In the genomic region with DNA sequence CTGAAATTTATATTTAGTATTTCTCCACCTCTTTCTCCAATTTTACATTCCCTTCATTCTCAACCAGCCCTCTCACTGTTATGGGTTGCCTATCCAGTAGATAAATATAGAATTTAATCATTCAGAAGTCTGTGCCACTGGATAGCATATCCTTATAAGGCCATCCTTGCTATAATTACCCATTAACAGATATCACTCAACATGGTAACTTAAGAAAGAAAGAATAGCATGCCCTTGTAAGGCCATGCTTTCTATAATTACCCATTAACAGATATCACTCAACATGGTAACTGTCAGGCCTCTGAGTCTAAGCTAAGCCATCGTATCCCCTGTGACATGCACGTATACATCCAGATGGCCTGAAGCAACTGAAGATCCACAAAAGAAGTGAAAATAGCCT, we compare ENCODE assay signal across 25 cellular contexts.
DNase-seq lines count a peak whose midpoint lies in the region; ATAC-seq and TF ChIP-seq lines count a peak whose summit lies in the region.
"Had no signal": no experiment of that assay in that cellular context is flagged by ENCODE, and none has a peak within 500 bp of the region (broad histone marks: within the 10 kb centered on the region; RNA-seq: fewer than 3 reads in every experiment).

No MANE protein-coding gene starts in this region.

- H3K4me1 ChIP-seq in cardiac muscle cell (ENCODE audit: low read depth) (peaks cover 18% of the 10 kb centered on the region), right atrium auricular region (no peaks in the 10 kb centered on the region), esophagus muscularis mucosa (no peaks in the 10 kb centered on the region)
- H3K4me1 ChIP-seq: SJCRH30 had no signal

- intact Hi-C loops in esophagus muscularis mucosa (cut with DNase I), result no loop called here

- DNase-seq in cardiac muscle cell (ENCODE audit: low read depth in 1 of 2, low spot score in 1 of 2) (peak in 1 of 2 donors; percentile 46), right atrium auricular region (ENCODE audit: low spot score) (no peak), epithelial cell of proximal tubule (ENCODE audit: low read depth) (peak; percentile 49), NCI-H446 treated with DMSO at 0.1 percent for 48 hours (lab: John Stamatoyannopoulos, UW) (no peak), esophagus muscularis mucosa (ENCODE audit: extremely low spot score) (no peak), H4 (ENCODE audit: low spot score) (no peak)
- DNase-seq: 8988T; ACHN; Calu3; DMS79 treated with DMSO at 0.1 percent for 48 hours; H9; NCI-H1048; NCI-H1417; NCI-H1694; NCI-H2081; NCI-H2171 treated with DMSO at 0.1 percent for 48 hours; NCI-H446; NCI-H526; NCI-H82; NK-92 treated with Interleukin-12 subunit alpha and Interleukin-12 subunit beta, amount 100 ng/mL, for 24 hours; PC-3; SJCRH30 had no signal

- H3K4me3 ChIP-seq in cardiac muscle cell, result no peak overlapping the region
- H3K4me3 ChIP-seq in right atrium auricular region, result no peak overlapping the region
- H3K4me3 ChIP-seq in epithelial cell of proximal tubule (ENCODE audit: low read depth, low read length), result no peak overlapping the region
- H3K4me3 ChIP-seq in esophagus muscularis mucosa, result no peak overlapping the region
- H3K4me3 ChIP-seq: SJCRH30 had no signal

- peak overlapping the region; percentile 97 for H3K27ac ChIP-seq in cardiac muscle cell
- H3K27ac ChIP-seq in right atrium auricular region, result no peak overlapping the region
- H3K27ac ChIP-seq in esophagus muscularis mucosa (replicated peaks in 1 of 4), result no peak overlapping the region
- H3K27ac ChIP-seq: KMS-11, SJCRH30 had no signal

- no peak for TF ChIP-seq POLR2A in esophagus muscularis mucosa (IDR thresholded peaks at IDR 0.05; ENCODE audit: low read depth)

- H3K9me3 ChIP-seq in cardiac muscle cell (ENCODE audit: low read depth) (no peaks in the 10 kb centered on the region), right atrium auricular region (no peaks in the 10 kb centered on the region), esophagus muscularis mucosa (no peaks in the 10 kb centered on the region)
- H3K9me3 ChIP-seq: SJCRH30 had no signal

- TF ChIP-seq EP300 in esophagus muscularis mucosa (IDR thresholded peaks at IDR 0.05), result no peak

- TF ChIP-seq CTCF in cardiac muscle cell (IDR thresholded peaks at IDR 0.05; ENCODE audit: low read depth, low read length) (no peak), right atrium auricular region (IDR thresholded peaks at IDR 0.05) (no peak), epithelial cell of proximal tubule (conservative IDR thresholded peaks at IDR 0.05; ENCODE audit: low read depth, low read length) (no peak), esophagus muscularis mucosa (IDR thresholded peaks at IDR 0.05) (no peak)

- peak; percentile 46 for ATAC-seq in HG03060 (IDR thresholded peaks at IDR 0.05; ENCODE audit: low read depth, unreplicated experiment)
- ATAC-seq: PC-3, Right ventricle myocardium inferior had no signal

- H3K27me3 ChIP-seq in cardiac muscle cell (no peaks in the 10 kb centered on the region), right atrium auricular region (no peaks in the 10 kb centered on the region), esophagus muscularis mucosa (no peaks in the 10 kb centered on the region)

- H3K36me3 ChIP-seq in cardiac muscle cell, result no peaks in the 10 kb centered on the region
- H3K36me3 ChIP-seq in right atrium auricular region, result no peaks in the 10 kb centered on the region
- H3K36me3 ChIP-seq in esophagus muscularis mucosa, result no peaks in the 10 kb centered on the region
- H3K36me3 ChIP-seq: SJCRH30 had no signal

- 63% methylated on average over 2 of the region's 2 CpGs for WGBS in esophagus muscularis mucosa
